Comparison of ENCODE assay signal across 21 cellular contexts in genomic region chrX:72027024-72027913, GRCh38.
DNase-seq lines count a peak whose midpoint lies in the region; ATAC-seq and TF ChIP-seq lines count a peak whose summit lies in the region.
"Had no signal": no experiment of that assay in that cellular context is flagged by ENCODE, and none has a peak within 500 bp of the region (broad histone marks: within the 10 kb centered on the region; RNA-seq: fewer than 3 reads in every experiment).

No MANE protein-coding gene starts in this region.

- H3K36me3 Mint-ChIP-seq in MCF 10A (ENCODE audit: insufficient read depth, unreplicated experiment) (no peaks in the 10 kb centered on the region), osteocyte (ENCODE audit: unreplicated experiment) (no peaks in the 10 kb centered on the region)
- no peaks in the 10 kb centered on the region for H3K36me3 Mint-ChIP-seq in CD8-positive, alpha-beta memory T cell

- TF ChIP-seq CTCF in breast epithelium (IDR thresholded peaks at IDR 0.05) (no peak), MCF 10A (IDR thresholded peaks at IDR 0.05; ENCODE audit: unreplicated experiment) (no peak), esophagus squamous epithelium (IDR thresholded peaks at IDR 0.05) (no peak), osteocyte (IDR thresholded peaks at IDR 0.05) (no peak)

- H3K27me3 ChIP-seq in breast epithelium (peaks cover 0 to 82% of the 10 kb centered on the region in 2 donors), esophagus squamous epithelium (no peaks in the 10 kb centered on the region)
- no peaks in the 10 kb centered on the region for H3K27me3 ChIP-seq in CD8-positive, alpha-beta memory T cell (ENCODE audit: insufficient read depth, low read length, poor library complexity, severe bottlenecking)

- no peak for TF ChIP-seq POLR2A in breast epithelium (IDR thresholded peaks at IDR 0.05)
- no peak for TF ChIP-seq POLR2A in esophagus squamous epithelium (IDR thresholded peaks at IDR 0.05)

- H3K27ac Mint-ChIP-seq in MCF 10A (ENCODE audit: low read depth, unreplicated experiment): no peak overlapping the region
- peak overlapping the region; percentile 5 for H3K27ac Mint-ChIP-seq in osteocyte (ENCODE audit: unreplicated experiment)
- peak overlapping the region in 3 of 8 donors; percentile 31 to 74 (median 50) for H3K27ac Mint-ChIP-seq in CD8-positive, alpha-beta memory T cell
- H3K27ac Mint-ChIP-seq: stimulated activated naive CD8-positive, alpha-beta T cell treated with anti-CD3 and anti-CD28 coated beads, Interleukin-15, amount 100 ng/mL, for 72 hours; T-helper 1 cell treated with Interleukin-12 subunit alpha and Interleukin-12 subunit beta and Interleukin-4 antibody, amounts not matched to agents 30 μg/mL and 1 μg/mL, for 36 hours had no signal

- H3K4me3 ChIP-seq in breast epithelium (peak overlapping the region; percentile 4 to 25 (median 10)), esophagus squamous epithelium (peak overlapping the region in 3 of 4 donors; percentile 2 to 36 (median 18))
- no peak overlapping the region for H3K4me3 ChIP-seq in CD8-positive, alpha-beta memory T cell (ENCODE audit: low read length)

- peak in 1 of 2 donors; percentile 12 for DNase-seq in breast epithelium (ENCODE audit: low spot score in 2 of 2)
- no peak for DNase-seq in MCF 10A (ENCODE audit: unreplicated experiment)
- no peak for DNase-seq in esophagus squamous epithelium (lab: John Stamatoyannopoulos, UW)
- peak; percentile 75 for DNase-seq in osteocyte (ENCODE audit: extremely low spot score, unreplicated experiment)
- DNase-seq in SHP77 (lab: John Stamatoyannopoulos, UW): no peak
- DNase-seq in CD8-positive, alpha-beta memory T cell: no peak
- DNase-seq: DMS 273 treated with DMSO at 0.1 percent for 48 hours; GF-D8; left colon; NCI-H1417 treated with DMSO at 0.1 percent for 48 hours; NCI-H2171 treated with DMSO at 0.1 percent for 48 hours; SHP77 treated with DMSO at 0.1 percent for 48 hours; stimulated activated CD4-positive, alpha-beta T cell treated with anti-CD3 and anti-CD28 coated beads, Interleukin-1b, Interleukin-23, amount 100 ng/mL, for 48 hours; stimulated activated naive CD8-positive, alpha-beta T cell treated with anti-CD3 and anti-CD28 coated beads, Interleukin-15, amount 100 ng/mL, for 72 hours had no signal

- H3K4me1 Mint-ChIP-seq in MCF 10A (ENCODE audit: insufficient read depth, unreplicated experiment) (peaks cover 10% of the 10 kb centered on the region), osteocyte (ENCODE audit: unreplicated experiment) (peaks cover 29% of the 10 kb centered on the region)
- peaks cover 2 to 9% (median 6%) of the 10 kb centered on the region in 3 donors for H3K4me1 Mint-ChIP-seq in CD8-positive, alpha-beta memory T cell

- H3K4me3 Mint-ChIP-seq in MCF 10A (ENCODE audit: unreplicated experiment) (no peak overlapping the region), osteocyte (ENCODE audit: unreplicated experiment) (peak overlapping the region; percentile 24)
- H3K4me3 Mint-ChIP-seq in CD8-positive, alpha-beta memory T cell: no peak overlapping the region
- H3K4me3 Mint-ChIP-seq: central memory CD8-positive, alpha-beta T cell; stimulated activated naive CD8-positive, alpha-beta T cell treated with anti-CD3 and anti-CD28 coated beads, Interleukin-15, amount 100 ng/mL, for 72 hours; T-helper 1 cell treated with Interleukin-12 subunit alpha and Interleukin-12 subunit beta and Interleukin-4 antibody, amounts not matched to agents 30 μg/mL and 1 μg/mL, for 36 hours had no signal

- no peaks in the 10 kb centered on the region for H3K9me3 ChIP-seq in breast epithelium
- H3K9me3 ChIP-seq in esophagus squamous epithelium: no peaks in the 10 kb centered on the region
- no peaks in the 10 kb centered on the region for H3K9me3 ChIP-seq in CD8-positive, alpha-beta memory T cell (ENCODE audit: low read length)

- POLR2A ChIA-PET in MCF 10A (lab: Yijun Ruan, JAX): no interaction called here
- POLR2A ChIA-PET in CD8-positive, alpha-beta memory T cell (lab: Charles Lee): no interaction called here

- CTCF ChIA-PET in MCF 10A (lab: Yijun Ruan, JAX): interaction anchor here (1.1 to 6.5 kb wide), 2 partner anchors 8 to 48 kb away, joined by 4 to 53 read pairs; no protein-coding TSS in a partner anchor
- CTCF ChIA-PET in CD8-positive, alpha-beta memory T cell (lab: Charles Lee): no interaction called here

- H3K36me3 ChIP-seq in breast epithelium (no peaks in the 10 kb centered on the region), esophagus squamous epithelium (no peaks in the 10 kb centered on the region)
- H3K36me3 ChIP-seq in CD8-positive, alpha-beta memory T cell (ENCODE audit: insufficient read depth, low read length): no peaks in the 10 kb centered on the region

- intact Hi-C loops in breast epithelium (cut with DNase I; ENCODE audit: low total_unique reads): no loop called here
- intact Hi-C loops in MCF 10A (cut with micrococcal nuclease): no loop called here
- intact Hi-C loops in esophagus squamous epithelium (cut with DNase I): no loop called here

- H3K4me1 ChIP-seq in breast epithelium: no peaks in the 10 kb centered on the region
- H3K4me1 ChIP-seq in esophagus squamous epithelium: peaks cover 0 to 7% (median 0%) of the 10 kb centered on the region in 3 donors
- no peaks in the 10 kb centered on the region for H3K4me1 ChIP-seq in CD8-positive, alpha-beta memory T cell (ENCODE audit: insufficient read depth, low read length)

- WGBS in esophagus squamous epithelium, 2 donors: 60 to 64% methylated on average over 1 to 13 of the region's 14 CpGs

- H3K27me3 Mint-ChIP-seq in MCF 10A (ENCODE audit: insufficient read depth, unreplicated experiment) (peaks cover 82% of the 10 kb centered on the region), osteocyte (ENCODE audit: unreplicated experiment) (no peaks in the 10 kb centered on the region)
- H3K27me3 Mint-ChIP-seq in CD8-positive, alpha-beta memory T cell: peaks cover 0 to 6% of the 10 kb centered on the region in 2 donors
- H3K27me3 Mint-ChIP-seq: central memory CD8-positive, alpha-beta T cell had no signal

- H3K9me3 Mint-ChIP-seq in MCF 10A (ENCODE audit: unreplicated experiment): no peaks in the 10 kb centered on the region
- H3K9me3 Mint-ChIP-seq in osteocyte (ENCODE audit: unreplicated experiment): peaks cover 9% of the 10 kb centered on the region
- no peaks in the 10 kb centered on the region for H3K9me3 Mint-ChIP-seq in CD8-positive, alpha-beta memory T cell
- H3K9me3 Mint-ChIP-seq: central memory CD8-positive, alpha-beta T cell; stimulated activated naive CD8-positive, alpha-beta T cell treated with anti-CD3 and anti-CD28 coated beads, Interleukin-15, amount 100 ng/mL, for 72 hours; T-helper 1 cell treated with Interleukin-12 subunit alpha and Interleukin-12 subunit beta and Interleukin-4 antibody, amounts not matched to agents 30 μg/mL and 1 μg/mL, for 36 hours had no signal

- ATAC-seq in GM21367 (IDR thresholded peaks at IDR 0.05; ENCODE audit: unreplicated experiment) (no peak), HG03439 (IDR thresholded peaks at IDR 0.05; ENCODE audit: unreplicated experiment) (no peak)
- ATAC-seq: left colon, sciatic nerve had no signal

- no TSS peak for BruUV-seq in MCF 10A (replicated peaks; lab: Mats Ljungman, UMichigan)

- H3K27ac ChIP-seq in breast epithelium (peak overlapping the region in 1 of 2 donors; percentile 20), esophagus squamous epithelium (peak overlapping the region in 3 of 4 donors; percentile 26 to 65 (median 39))
- H3K27ac ChIP-seq in CD8-positive, alpha-beta memory T cell (ENCODE audit: low read depth, low read length): no peak overlapping the region
- H3K27ac ChIP-seq: 22Rv1, C4-2B had no signal
